ENCODE assay signal across 23 cellular contexts in the genomic region with DNA sequence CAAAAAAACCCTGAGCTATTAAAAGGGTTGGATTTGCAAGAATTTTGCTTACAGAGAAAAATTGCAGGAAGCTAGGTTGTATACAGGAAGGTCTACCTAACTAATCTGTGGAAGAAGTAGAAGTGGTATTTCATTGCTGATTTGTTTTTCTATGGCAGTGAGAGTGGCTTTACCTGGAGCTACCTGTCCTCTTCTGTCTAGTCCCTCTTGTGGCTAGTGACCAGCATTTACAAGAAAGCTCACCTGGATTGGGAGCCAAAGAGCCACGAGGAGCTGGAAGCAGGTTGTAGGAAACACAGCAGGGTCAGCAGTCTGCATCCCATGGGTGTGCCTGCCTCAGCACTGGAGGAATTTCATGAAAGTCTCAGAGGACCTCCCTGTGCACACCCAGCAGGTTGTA.
"Had no signal": no experiment of that assay in that cellular context is flagged by ENCODE, and none has a peak within 500 bp of the region (broad histone marks: within the 10 kb centered on the region; RNA-seq: fewer than 3 reads in every experiment).

No MANE protein-coding gene starts in this region.

- H3K9me3 ChIP-seq: pancreas, right lobe of liver, suprapubic skin, thyroid gland had no signal

- ATAC-seq: left cardiac atrium; left ventricle myocardium superior; pancreas; right lobe of liver; stimulated activated effector memory CD8-positive, alpha-beta T cell treated with anti-CD3 and anti-CD28 coated beads, Interleukin-12 subunit alpha, Interleukin-12 subunit beta, amount 100 ng/mL, for 72 hours; stimulated activated naive CD8-positive, alpha-beta T cell treated with anti-CD3 and anti-CD28 coated beads, Interleukin-15, Interleukin-2, amounts not matched to agents 100 U/mL and 50 U/mL, for 24 hours had no signal

- H3K36me3 Mint-ChIP-seq: natural killer cell treated with Interleukin-12 subunit alpha and Interleukin-12 subunit beta and Interleukin-15 and Interleukin-18, amount 100 ng/mL, for 72 hours; neural progenitor cell; stimulated activated effector memory CD8-positive, alpha-beta T cell treated with anti-CD3 and anti-CD28 coated beads, Interleukin-12 subunit alpha, Interleukin-12 subunit beta, amount 100 ng/mL, for 72 hours; type B pancreatic cell had no signal

- H3K9me3 Mint-ChIP-seq: natural killer cell treated with Interleukin-12 subunit alpha and Interleukin-12 subunit beta and Interleukin-15 and Interleukin-18, amount 100 ng/mL, for 72 hours; stimulated activated effector memory CD8-positive, alpha-beta T cell treated with anti-CD3 and anti-CD28 coated beads, Interleukin-12 subunit alpha, Interleukin-12 subunit beta, amount 100 ng/mL, for 72 hours had no signal

- H3K27ac ChIP-seq: hepatocyte, neural progenitor cell, pancreas, right lobe of liver, suprapubic skin, thyroid gland had no signal

- H2AFZ ChIP-seq: hepatocyte, neural progenitor cell had no signal

- DNase-seq: dermis blood vessel endothelial cell; foreskin melanocyte; head of caudate nucleus; kidney; left cardiac atrium; left ventricle myocardium superior; mesenchymal stem cell; midbrain; occipital lobe; pancreas; right lobe of liver; stimulated activated CD4-positive, alpha-beta T cell treated with anti-CD3 and anti-CD28 coated beads, Interleukin-4, amount 100 ng/mL, for 1 hour; stimulated activated CD8-positive, alpha-beta memory T cell treated with anti-CD3 and anti-CD28 coated beads, Interleukin-4, amount 100 ng/mL, for 48 hours; stimulated activated naive CD8-positive, alpha-beta T cell treated with anti-CD3 and anti-CD28 coated beads, Interleukin-15, Interleukin-2, amounts not matched to agents 100 U/mL and 50 U/mL, for 24 hours; thyroid gland had no signal

- H3K27me3 ChIP-seq: right lobe of liver, thyroid gland had no signal

- H3K4me3 ChIP-seq: hepatocyte, lung, neural progenitor cell, pancreas, right lobe of liver, suprapubic skin, thyroid gland had no signal

- H3K9ac ChIP-seq: neural progenitor cell had no signal

- H3K4me1 Mint-ChIP-seq: stimulated activated effector memory CD8-positive, alpha-beta T cell treated with anti-CD3 and anti-CD28 coated beads, Interleukin-12 subunit alpha, Interleukin-12 subunit beta, amount 100 ng/mL, for 72 hours had no signal

- H3K4me3 Mint-ChIP-seq: natural killer cell treated with Interleukin-12 subunit alpha and Interleukin-12 subunit beta and Interleukin-15 and Interleukin-18, amount 100 ng/mL, for 72 hours; stimulated activated effector memory CD8-positive, alpha-beta T cell treated with anti-CD3 and anti-CD28 coated beads, Interleukin-12 subunit alpha, Interleukin-12 subunit beta, amount 100 ng/mL, for 72 hours; type B pancreatic cell had no signal

- H3K79me2 ChIP-seq: hepatocyte had no signal

- H3K27ac Mint-ChIP-seq: natural killer cell treated with Interleukin-12 subunit alpha and Interleukin-12 subunit beta and Interleukin-15 and Interleukin-18, amount 100 ng/mL, for 72 hours; neural progenitor cell; progenitor cell of endocrine pancreas; stimulated activated effector memory CD8-positive, alpha-beta T cell treated with anti-CD3 and anti-CD28 coated beads, Interleukin-12 subunit alpha, Interleukin-12 subunit beta, amount 100 ng/mL, for 72 hours; type B pancreatic cell had no signal

- H3K4me2 ChIP-seq: hepatocyte, neural progenitor cell had no signal

- H3K4me1 ChIP-seq: neural progenitor cell, pancreas had no signal

- H3K36me3 ChIP-seq: neural progenitor cell, pancreas, right lobe of liver, suprapubic skin, thyroid gland had no signal
